8 cellular contexts compared by ENCODE assay signal in the genomic region with DNA sequence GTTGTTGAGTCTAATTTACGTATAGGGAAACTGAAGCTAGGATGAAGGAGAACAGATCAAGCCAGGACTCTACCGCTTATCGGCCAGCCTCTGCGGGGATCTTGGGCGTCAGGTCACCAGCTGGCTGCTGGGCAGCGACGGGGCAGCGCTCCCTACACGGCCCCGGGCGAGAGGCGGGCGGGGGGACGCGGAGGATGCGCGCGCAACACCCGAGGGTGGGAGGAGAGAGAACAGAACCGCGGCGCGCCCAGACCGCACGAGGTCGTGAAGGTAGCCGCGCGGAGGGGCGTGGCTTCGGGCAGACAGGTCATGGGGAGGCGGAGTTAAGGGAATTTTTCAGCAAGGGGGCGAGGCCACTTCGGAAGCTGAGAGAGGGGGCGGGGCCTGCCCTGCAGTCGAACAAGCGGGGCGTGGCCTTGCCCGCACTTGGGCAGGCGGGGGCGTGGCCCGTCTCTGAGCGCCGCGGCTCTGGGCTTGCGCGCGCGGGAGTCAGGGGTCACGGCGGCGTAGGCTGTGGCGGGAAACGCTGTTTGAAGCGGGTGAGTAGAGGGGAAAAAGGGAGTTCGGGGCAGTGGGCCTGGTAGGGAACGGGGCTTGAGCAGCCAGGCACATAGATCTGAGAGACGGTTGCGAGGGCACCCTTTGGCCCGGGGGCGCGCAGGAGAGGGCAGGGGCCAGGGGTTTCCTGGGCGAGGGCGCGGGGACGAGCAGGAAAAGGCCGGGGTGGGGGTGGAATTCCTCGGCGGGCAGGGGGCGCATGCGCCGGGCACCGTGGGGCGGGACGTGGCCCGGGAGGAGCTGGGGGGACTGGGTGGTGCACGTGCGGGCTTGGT. TPM values are rescaled to one million over a fixed set of nuclear protein-coding genes. Genes with fewer than 3 reads are reported as not detected.
A peak's percentile ranks its signal among the peaks of the same experiment; 100 is the strongest.
DNase-seq lines count a peak whose midpoint lies in the region; ATAC-seq and TF ChIP-seq lines count a peak whose summit lies in the region.

A gene (plus strand): TSS at position 496 of the 833 bp plus-strand sequence. CDS start 14,505 bp downstream, outside the sequence.

- ATAC-seq in HG02610 (IDR thresholded peaks at IDR 0.05; ENCODE audit: unreplicated experiment), result peak; percentile 79
- ATAC-seq in activated naive CD4-positive, alpha-beta T cell treated with anti-CD3 and anti-CD28 coated beads, Interleukin-2, amount 50 U/mL, for 72 hours, result peak; percentile 91 to 92
- peak; percentile 93 for ATAC-seq in omental fat pad (ENCODE audit: low FRiP score)

- H3K36me3 ChIP-seq in GM06990 (ENCODE audit: control insufficient read depth, insufficient read depth, low read length) (peaks cover 32% of the 10 kb centered on the region), testis (ENCODE audit: low read depth, missing control alignments) (no peaks in the 10 kb centered on the region)

- H3K36me3 Mint-ChIP-seq in activated naive CD4-positive, alpha-beta T cell treated with anti-CD3 and anti-CD28 coated beads, Interleukin-2, amount 50 U/mL, for 72 hours, result peaks cover 17 to 46% of the 10 kb centered on the region in 2 donors

- H3K27me3 ChIP-seq in GM06990 (replicated peaks; ENCODE audit: control insufficient read depth, insufficient read depth, low read length) (no peaks in the 10 kb centered on the region), testis (no peaks in the 10 kb centered on the region)

- H3K9me3 ChIP-seq in testis, result no peaks in the 10 kb centered on the region

- peak within 1 kb of the TSS; percentile 78 to 84 for H3K27ac ChIP-seq in testis

- H3K4me1 ChIP-seq in testis, result peaks cover 25% of the 10 kb centered on the region

- no peaks in the 10 kb centered on the region for H3K9me3 Mint-ChIP-seq in activated naive CD4-positive, alpha-beta T cell treated with anti-CD3 and anti-CD28 coated beads, Interleukin-2, amount 50 U/mL, for 72 hours

- peak; percentile 96 for DNase-seq in GM06990 (ENCODE audit: extremely low read depth, insufficient read length)
- peak; percentile 96 for DNase-seq in NCI-H1092 treated with DMSO at 0.1 percent for 48 hours (lab: John Stamatoyannopoulos, UW)
- DNase-seq in SKM-1 (lab: John Stamatoyannopoulos, UW; ENCODE audit: unreplicated experiment), result peak; percentile 86
- DNase-seq in activated naive CD4-positive, alpha-beta T cell treated with anti-CD3 and anti-CD28 coated beads, Interleukin-2, amount 50 U/mL, for 72 hours (ENCODE audit: low spot score in 2 of 2), result peak; percentile 99
- DNase-seq in glomerular endothelial cell (ENCODE audit: extremely low read depth, low read depth, low spot score), result peak; percentile 64
- DNase-seq in omental fat pad (ENCODE audit: low spot score), result peak; percentile 96
- peak; percentile 99 for DNase-seq in testis

- peak within 1 kb of the TSS; percentile 94 to 98 for H3K27ac Mint-ChIP-seq in activated naive CD4-positive, alpha-beta T cell treated with anti-CD3 and anti-CD28 coated beads, Interleukin-2, amount 50 U/mL, for 72 hours

- TF ChIP-seq CTCF in GM06990 (IDR thresholded peaks at IDR 0.05; ENCODE audit: insufficient read depth, low read length, poor library complexity, severe bottlenecking) (no peak), omental fat pad (IDR thresholded peaks at IDR 0.05) (no peak), testis (IDR thresholded peaks at IDR 0.05) (no peak)

- H3K4me3 ChIP-seq in GM06990 (replicated peaks; ENCODE audit: low read depth, low read length) (peak within 1 kb of the TSS; percentile 73), testis (peak within 1 kb of the TSS; percentile 59 to 70)

- intact Hi-C loops in testis (cut with DNase I; ENCODE audit: low total_unique reads), result no loop called here

- WGBS in testis, 2 donors, result 1% methylated on average over 49 to 76 of the region's 78 CpGs

- TF ChIP-seq POLR2A in testis (IDR thresholded peaks at IDR 0.05), result no peak

RNA-seq across cellular contexts. Expression of the gene that starts here (rescaled TPM):
- total RNA-seq in activated naive CD4-positive, alpha-beta T cell treated with anti-CD3 and anti-CD28 coated beads, Interleukin-2, amount 50 U/mL, for 72 hours, result 100 to 1,000 TPM; 183 to 254 TPM
- total RNA-seq in glomerular endothelial cell (24.0 and 29.4 TPM in 2 replicates), omental fat pad (10 to 100 TPM; 10.0 to 17.2 (median 11.7) TPM), testis (10 to 100 TPM; 42.2 to 51.7 TPM)
- polyA plus RNA-seq in testis (ENCODE audit: insufficient read depth, low read depth, low replicate concordance), result 30.7 TPM

Comparison
In these comparisons a context has a peak if more than half of its experiments do, and no peak if none do; other contexts are left out.
1. Peak in every context shown above with its lines: DNase-seq, ATAC-seq, H3K4me3 ChIP-seq and H3K27ac ChIP-seq.